ENCODE assay signal across 11 cellular contexts in genomic region chrX:30170900-30171299, GRCh38. TPM values are rescaled to one million over a fixed set of nuclear protein-coding genes. Genes with fewer than 3 reads are reported as not detected.
"Had no signal": no experiment of that assay in that cellular context is flagged by ENCODE, and none has a peak within 500 bp of the region (broad histone marks: within the 10 kb centered on the region; RNA-seq: fewer than 3 reads in every experiment).

No MANE protein-coding gene starts in this region.

- ATAC-seq: HCT116 had no signal

- H3K4me1 Mint-ChIP-seq: IgD-negative memory B cell had no signal

- H3K27me3 Mint-ChIP-seq: IgD-negative memory B cell had no signal

- H3K27ac ChIP-seq: GM23248, HL-60 had no signal

- H3K4me3 ChIP-seq: GM23248, HAP-1 had no signal

- H3K36me3 Mint-ChIP-seq: IgD-negative memory B cell had no signal

- H3K4me3 Mint-ChIP-seq: HFFc6, IgD-negative memory B cell had no signal

- H3K9me3 ChIP-seq: HAP-1 had no signal

- H3K27ac Mint-ChIP-seq: HFFc6, IgD-negative memory B cell had no signal

- H2AFZ ChIP-seq: GM23248 had no signal

- H3K9me3 Mint-ChIP-seq: HFFc6, IgD-negative memory B cell had no signal

- DNase-seq: GM23248, GOT3, H7, HFFc6, KG1 had no signal

- H3K4me1 ChIP-seq: HAP-1 had no signal

- H3K36me3 ChIP-seq: HAP-1 had no signal

- H3K9ac ChIP-seq: GM23248 had no signal

RNA-seq across cellular contexts. Expression of gene MAGEB2, which starts 44.5 kb away (rescaled TPM):
- total RNA-seq: GM23248, HFFc6 had no signal
- polyA plus RNA-seq: GM23248, IgD-negative memory B cell had no signal

RNA-seq across cellular contexts. Expression of gene MAGEB3, which starts 59.6 kb away (rescaled TPM):
- total RNA-seq: GM23248, H4, HFFc6, HT1080 had no signal
- polyA plus RNA-seq: GM23248, IgD-negative memory B cell had no signal
